In the genomic region with DNA sequence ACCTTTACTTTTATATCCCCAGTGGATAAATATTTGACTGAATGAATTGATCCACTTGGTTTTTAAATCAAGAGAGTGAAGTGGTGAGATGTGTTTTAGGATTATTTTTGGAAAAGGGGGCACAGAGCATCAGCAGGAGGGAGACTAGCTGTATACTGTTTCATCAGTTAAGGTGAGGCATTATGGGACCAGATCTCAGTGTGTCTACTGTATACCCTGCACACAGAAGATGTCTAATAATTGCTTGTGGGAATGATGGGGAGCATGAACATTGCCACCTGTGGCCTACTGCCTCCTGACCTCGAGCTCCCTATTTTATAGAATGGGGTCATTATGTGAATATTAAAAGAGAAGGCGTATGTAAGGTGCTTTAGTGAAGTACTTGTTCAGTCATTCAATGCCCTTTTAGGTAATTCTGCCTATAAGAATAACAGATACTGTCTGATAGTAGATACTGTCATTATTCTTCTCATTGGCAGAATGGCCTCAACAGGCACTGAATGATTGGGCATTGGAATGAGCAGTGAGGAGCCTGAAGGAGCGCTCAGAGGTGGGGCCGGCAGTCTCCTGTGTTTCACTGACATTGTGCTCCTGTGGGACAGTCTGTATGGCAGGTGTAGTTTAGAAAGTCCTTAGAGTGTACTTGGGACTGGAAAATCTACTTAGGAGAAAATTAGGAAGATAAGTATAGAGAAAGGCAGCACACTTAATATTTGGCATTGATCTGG, we compare ENCODE assay signal across 1 cellular context.
TF ChIP-seq lines count a peak whose summit lies in the region.

No MANE protein-coding gene starts in this region.

TF ChIP-seq in IMR-90, 13 proteins besides CTCF, POLR2A, EP300 and RAD21:
- TF ChIP-seq MXI1 (IDR thresholded peaks at IDR 0.05; ENCODE audit: borderline replicate concordance, low read depth, low read length) (no peak), BHLHE40 (IDR thresholded peaks at IDR 0.05; ENCODE audit: low read depth, low read length) (no peak), CHD1 (IDR thresholded peaks at IDR 0.05; ENCODE audit: low read depth, low read length) (no peak), RCOR1 (IDR thresholded peaks at IDR 0.05; ENCODE audit: insufficient replicate concordance, low read length) (no peak), CEBPB (IDR thresholded peaks at IDR 0.05; ENCODE audit: low read depth, low read length) (no peak), RFX5 (IDR thresholded peaks at IDR 0.05; ENCODE audit: low read depth, low read length) (no peak), MAFK (IDR thresholded peaks at IDR 0.05; ENCODE audit: low read depth, low read length) (no peak), SMC3 (IDR thresholded peaks at IDR 0.05; ENCODE audit: low read depth, low read length) (no peak), NFE2L2 (IDR thresholded peaks at IDR 0.05; ENCODE audit: low read depth, low read length) (no peak), MAZ (IDR thresholded peaks at IDR 0.05; ENCODE audit: borderline replicate concordance, low read depth, low read length) (no peak)
- TF ChIP-seq, protein P1, sequence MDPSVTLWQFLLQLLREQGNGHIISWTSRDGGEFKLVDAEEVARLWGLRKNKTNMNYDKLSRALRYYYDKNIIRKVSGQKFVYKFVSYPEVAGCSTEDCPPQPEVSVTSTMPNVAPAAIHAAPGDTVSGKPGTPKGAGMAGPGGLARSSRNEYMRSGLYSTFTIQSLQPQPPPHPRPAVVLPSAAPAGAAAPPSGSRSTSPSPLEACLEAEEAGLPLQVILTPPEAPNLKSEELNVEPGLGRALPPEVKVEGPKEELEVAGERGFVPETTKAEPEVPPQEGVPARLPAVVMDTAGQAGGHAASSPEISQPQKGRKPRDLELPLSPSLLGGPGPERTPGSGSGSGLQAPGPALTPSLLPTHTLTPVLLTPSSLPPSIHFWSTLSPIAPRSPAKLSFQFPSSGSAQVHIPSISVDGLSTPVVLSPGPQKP (IDR thresholded peaks at IDR 0.05; ENCODE audit: borderline replicate concordance, low read depth, low read length), result no peak
- TF ChIP-seq, protein P2, sequence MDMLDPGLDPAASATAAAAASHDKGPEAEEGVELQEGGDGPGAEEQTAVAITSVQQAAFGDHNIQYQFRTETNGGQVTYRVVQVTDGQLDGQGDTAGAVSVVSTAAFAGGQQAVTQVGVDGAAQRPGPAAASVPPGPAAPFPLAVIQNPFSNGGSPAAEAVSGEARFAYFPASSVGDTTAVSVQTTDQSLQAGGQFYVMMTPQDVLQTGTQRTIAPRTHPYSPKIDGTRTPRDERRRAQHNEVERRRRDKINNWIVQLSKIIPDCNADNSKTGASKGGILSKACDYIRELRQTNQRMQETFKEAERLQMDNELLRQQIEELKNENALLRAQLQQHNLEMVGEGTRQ (IDR thresholded peaks at IDR 0.05; ENCODE audit: low read depth, low read length), result no peak
